Comparison of ENCODE assay signal across 15 cellular contexts in the genomic region with DNA sequence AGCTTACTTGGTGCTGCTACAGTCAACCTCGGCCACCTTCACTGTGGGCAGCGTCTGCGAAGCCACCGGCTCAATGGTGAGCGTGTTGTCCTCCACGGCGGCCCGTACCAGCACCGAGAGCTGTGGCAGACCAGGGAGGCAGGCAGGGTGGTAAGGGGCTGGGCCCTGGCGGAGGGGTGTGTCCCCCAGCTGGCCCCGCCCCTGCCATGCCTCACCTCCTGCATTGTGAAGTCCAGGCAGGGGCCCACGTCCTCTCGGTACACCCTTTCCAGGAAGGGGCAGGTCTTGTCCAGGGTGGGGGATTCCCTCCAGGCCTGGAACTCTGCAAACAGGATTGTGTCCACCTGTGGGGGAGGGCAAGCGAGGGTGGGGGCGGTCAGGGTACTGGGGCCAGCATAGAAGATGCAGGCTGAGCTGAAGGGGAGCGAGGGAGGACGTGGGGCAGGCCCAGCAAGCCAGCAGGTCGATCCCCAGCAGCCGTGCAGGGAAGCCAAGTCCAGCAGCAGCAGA. TPM values are rescaled to one million over a fixed set of nuclear protein-coding genes. Genes with fewer than 3 reads are reported as not detected.
DNase-seq lines count a peak whose midpoint lies in the region; ATAC-seq, FAIRE-seq and TF ChIP-seq lines count a peak whose summit lies in the region.
"Had no signal": no experiment of that assay in that cellular context is flagged by ENCODE, and none has a peak within 500 bp of the region (broad histone marks: within the 10 kb centered on the region; RNA-seq: fewer than 3 reads in every experiment).

No MANE protein-coding gene starts in this region.

- WGBS in esophagus muscularis mucosa, result 90% methylated on average over 6 of the region's 19 CpGs

- H3K27me3 ChIP-seq in breast epithelium (no peaks in the 10 kb centered on the region), esophagus muscularis mucosa (no peaks in the 10 kb centered on the region)

- ATAC-seq in mucosa of descending colon, result peak; percentile 82

- H3K36me3 Mint-ChIP-seq in MCF 10A (ENCODE audit: insufficient read depth, unreplicated experiment), result peaks cover 4% of the 10 kb centered on the region
- H3K36me3 Mint-ChIP-seq: brain had no signal

- H3K27ac Mint-ChIP-seq in MCF 10A (ENCODE audit: low read depth, unreplicated experiment), result no peak overlapping the region

- no peak for TF ChIP-seq POLR2A in breast epithelium (IDR thresholded peaks at IDR 0.05)
- no peak for TF ChIP-seq POLR2A in esophagus muscularis mucosa (IDR thresholded peaks at IDR 0.05; ENCODE audit: low read depth)

- H3K9me3 ChIP-seq in breast epithelium (no peaks in the 10 kb centered on the region), mucosa of descending colon (no peaks in the 10 kb centered on the region), esophagus muscularis mucosa (no peaks in the 10 kb centered on the region)
- H3K9me3 ChIP-seq: thoracic aorta had no signal

- H3K27me3 Mint-ChIP-seq in MCF 10A (ENCODE audit: insufficient read depth, unreplicated experiment), result no peaks in the 10 kb centered on the region

- DNase-seq in breast epithelium (ENCODE audit: low spot score in 2 of 2) (no peak), MCF 10A (ENCODE audit: unreplicated experiment) (no peak), epithelial cell of proximal tubule (ENCODE audit: low read depth) (no peak), mucosa of descending colon (peak in 2 of 3 donors; percentile 61 to 68), urothelium cell line (ENCODE audit: low spot score) (no peak), CD1c-positive myeloid dendritic cell (ENCODE audit: extremely low spot score) (no peak), GM13976 (ENCODE audit: low spot score) (no peak), esophagus muscularis mucosa (ENCODE audit: extremely low spot score) (no peak)
- DNase-seq: NCI-H1436 treated with DMSO at 0.1 percent for 48 hours; NK-92 treated with Interleukin-12 subunit alpha and Interleukin-12 subunit beta, amount 100 ng/mL, for 24 hours; T-helper 1 cell had no signal

- CTCF ChIA-PET in MCF 10A (lab: Yijun Ruan, JAX), result interaction anchor here (0.7 to 10.2 kb wide), 4 partner anchors 45 to 179 kb away, joined by 3 to 217 read pairs (median 82); a partner anchor contains a TSS

- intact Hi-C loops in breast epithelium (cut with DNase I; ENCODE audit: low total_unique reads), result loop anchor here (10.0 kb wide), 1 partner anchor 170 kb away; no protein-coding TSS in a partner anchor
- intact Hi-C loops in MCF 10A (cut with micrococcal nuclease), result no loop called here
- intact Hi-C loops in mucosa of descending colon (cut with DNase I, micrococcal nuclease), result no loop called here
- intact Hi-C loops in esophagus muscularis mucosa (cut with DNase I), result no loop called here

- POLR2A ChIA-PET in MCF 10A (lab: Yijun Ruan, JAX), result no interaction called here

- H3K9me3 Mint-ChIP-seq in MCF 10A (ENCODE audit: unreplicated experiment), result no peaks in the 10 kb centered on the region
- H3K9me3 Mint-ChIP-seq: brain had no signal

- peak; percentile 37 for FAIRE-seq in urothelium cell line (lab: Jason Lieb, UNC)
- FAIRE-seq: islet of Langerhans had no signal

- no peaks in the 10 kb centered on the region for H3K4me1 Mint-ChIP-seq in MCF 10A (ENCODE audit: insufficient read depth, unreplicated experiment)

- H3K36me3 ChIP-seq in breast epithelium (no peaks in the 10 kb centered on the region), mucosa of descending colon (ENCODE audit: low read depth) (no peaks in the 10 kb centered on the region), esophagus muscularis mucosa (peaks cover 19 to 82% (median 50%) of the 10 kb centered on the region in 4 donors)

- H3K27ac ChIP-seq in breast epithelium, result peak overlapping the region in 1 of 2 donors; percentile 55
- H3K27ac ChIP-seq in esophagus muscularis mucosa (replicated peaks in 1 of 4), result peak overlapping the region in 1 of 4 donors; percentile 22
- H3K27ac ChIP-seq: C4-2B, thoracic aorta had no signal

- peak overlapping the region in 2 of 3 donors; percentile 19 to 32 for H3K4me3 ChIP-seq in breast epithelium
- peak overlapping the region; percentile 48 for H3K4me3 ChIP-seq in epithelial cell of proximal tubule (ENCODE audit: low read depth, low read length)
- H3K4me3 ChIP-seq in mucosa of descending colon, result no peak overlapping the region
- H3K4me3 ChIP-seq in esophagus muscularis mucosa, result no peak overlapping the region
- H3K4me3 ChIP-seq: thoracic aorta had no signal

- H3K4me3 Mint-ChIP-seq in MCF 10A (ENCODE audit: unreplicated experiment), result no peak overlapping the region
- H3K4me3 Mint-ChIP-seq: brain had no signal

- TF ChIP-seq CTCF in breast epithelium (IDR thresholded peaks at IDR 0.05) (no peak), MCF 10A (IDR thresholded peaks at IDR 0.05; ENCODE audit: unreplicated experiment) (no peak), epithelial cell of proximal tubule (conservative IDR thresholded peaks at IDR 0.05; ENCODE audit: low read depth, low read length) (no peak), mucosa of descending colon (IDR thresholded peaks at IDR 0.05) (no peak), GM13976 (IDR thresholded peaks at IDR 0.05; ENCODE audit: borderline replicate concordance, control extremely low read depth, extremely low read depth, insufficient read depth, missing control alignments) (no peak), esophagus muscularis mucosa (IDR thresholded peaks at IDR 0.05) (no peak)

- no peak for TF ChIP-seq EP300 in esophagus muscularis mucosa (IDR thresholded peaks at IDR 0.05)

- no TSS peak for BruUV-seq in MCF 10A (replicated peaks; lab: Mats Ljungman, UMichigan)

- H3K4me1 ChIP-seq in breast epithelium (no peaks in the 10 kb centered on the region), mucosa of descending colon (ENCODE audit: low read depth) (no peaks in the 10 kb centered on the region), esophagus muscularis mucosa (peaks cover 0 to 22% (median 20%) of the 10 kb centered on the region in 4 donors)

- in situ Hi-C loops in GM13976 (cut with MboI; ENCODE audit: low sequenced_read_pairs, unreplicated experiment), result no loop called here

RNA-seq across cellular contexts. Expression of a gene that starts 12.8 kb away (rescaled TPM):
- total RNA-seq in breast epithelium (10 to 100 TPM; 11.7 to 27.9 (median 22.6) TPM), MCF 10A (2022) (2.3 and 4.5 TPM in 2 replicates), epithelial cell of proximal tubule (0.12 and 0.22 TPM in 2 replicates), mucosa of descending colon (10 to 100 TPM in 2 of 3 donors, 1 to 10 TPM in 1; 2.6 to 15.0 (median 11.8) TPM), esophagus muscularis mucosa (10 to 100 TPM; 14.0 to 31.5 (median 14.2) TPM)

RNA-seq across cellular contexts. Expression of a gene that starts 13.2 kb away (rescaled TPM):
- total RNA-seq in breast epithelium (100 to 1,000 TPM in 2 of 3 donors, 10 to 100 TPM in 1; 38.8 to 156 (median 112) TPM), MCF 10A (2022) (145 and 184 TPM in 2 replicates), epithelial cell of proximal tubule (40.7 and 48.0 TPM in 2 replicates), mucosa of descending colon (10 to 100 TPM in 2 of 3 donors, 1 to 10 TPM in 1; 8.4 to 21.0 (median 11.5) TPM), esophagus muscularis mucosa (100 to 1,000 TPM in 1 of 4 donors, 10 to 100 TPM in 3; 42.4 to 103 (median 57.8) TPM)

RNA-seq across cellular contexts. Expression of a gene that starts 45.6 kb away (rescaled TPM):
- total RNA-seq in breast epithelium (10 to 100 TPM in 1 of 3 donors, 1 to 10 TPM in 2; 3.7 to 10.1 (median 5.9) TPM), MCF 10A (2022) (2.5 and 3.2 TPM in 2 replicates), epithelial cell of proximal tubule (0.12 TPM in 1 of 2 replicates, not detected in the other), mucosa of descending colon (1 to 10 TPM in 2 of 3 donors, under 1 TPM in 1; 0.41 to 2.8 (median 1.8) TPM), esophagus muscularis mucosa (1 to 10 TPM; 2.2 to 5.0 (median 4.3) TPM)

Comparison
In these comparisons a context has a peak if more than half of its experiments do, and no peak if none do; other contexts are left out.
1. DNase-seq: peak in mucosa of descending colon (2 of 3); none in breast epithelium (0 of 2), MCF 10A (single experiment), epithelial cell of proximal tubule (single experiment), urothelium cell line (single experiment), CD1c-positive myeloid dendritic cell (single experiment), GM13976 (single experiment) and esophagus muscularis mucosa (single experiment).
2. H3K4me3 ChIP-seq: peak in breast epithelium (2 of 3) and epithelial cell of proximal tubule (single experiment); none in mucosa of descending colon (single experiment) and esophagus muscularis mucosa (0 of 4).